Comparison of ENCODE assay signal across 30 cellular contexts in the genomic region with DNA sequence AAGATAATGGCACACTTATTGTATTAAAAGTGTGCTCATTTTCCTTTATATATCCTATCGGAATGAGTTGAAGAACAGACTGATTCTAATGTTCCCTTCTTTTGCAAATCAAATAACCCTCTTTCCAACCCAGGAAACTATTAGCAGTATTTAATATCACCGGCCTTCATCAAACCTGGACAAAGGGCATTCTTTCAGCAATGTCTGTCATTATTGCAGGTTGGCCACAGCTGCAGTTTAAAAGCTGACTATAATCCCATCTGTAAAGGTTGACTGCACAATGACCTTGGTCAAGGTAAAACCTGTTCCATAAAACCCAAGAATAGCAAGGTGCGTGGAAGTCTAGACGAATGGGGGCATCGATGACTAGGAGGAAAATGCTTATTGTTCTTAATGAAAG.
"Had no signal": no experiment of that assay in that cellular context is flagged by ENCODE, and none has a peak within 500 bp of the region (broad histone marks: within the 10 kb centered on the region; RNA-seq: fewer than 3 reads in every experiment).

No MANE protein-coding gene starts in this region.

- H3K36me3 ChIP-seq: brain microvascular endothelial cell had no signal

- DNase-seq: activated B cell treated with CpG ODN at 0.5 μM for 24 hours; activated CD4-positive, alpha-beta T cell treated with anti-CD3 and anti-CD28 coated beads for 48 hours; activated CD4-positive, alpha-beta T cell treated with anti-CD3 and anti-CD28 coated beads, Interleukin-2, amount 50 U/mL, for 1 hour; activated CD4-positive, alpha-beta T cell treated with anti-CD3 and anti-CD28 coated beads, Interleukin-2, amount 50 U/mL, for 48 hours; activated CD8-positive, alpha-beta memory T cell treated with anti-CD3 and anti-CD28 coated beads for 24 hours; activated CD8-positive, alpha-beta T cell treated with anti-CD3 and anti-CD28 coated beads for 36 hours; activated effector memory CD4-positive, alpha-beta T cell treated with Interleukin-2 at 50 U/mL for 16 hours; activated gamma-delta T cell treated with Interleukin-2 at 50 U/mL for 16 hours; activated naive CD4-positive, alpha-beta T cell treated with anti-CD3 and anti-CD28 coated beads, Interleukin-2, amount 50 U/mL, for 16 hours; activated naive CD4-positive, alpha-beta T cell treated with Interleukin-2 at 50 U/mL for 16 hours; activated T-cell treated with anti-CD3 and anti-CD28 coated beads, Interleukin-2, amount 50 U/mL, for 4 hours; amniotic stem cell; anterior cingulate cortex; brain microvascular endothelial cell; dorsolateral prefrontal cortex; effector memory CD4-positive, alpha-beta T cell; endodermal cell; foreskin fibroblast; head of caudate nucleus; T-helper 1 cell; T-helper 17 cell; T1000 had no signal

- H3K4me3 ChIP-seq: coronary artery, dorsolateral prefrontal cortex had no signal

- H3K27me3 ChIP-seq: brain microvascular endothelial cell, dorsolateral prefrontal cortex had no signal

- ATAC-seq: activated CD4-positive, CD25-positive, alpha-beta regulatory T cell treated with anti-CD3 and anti-CD28 coated beads, Interleukin-2, amount 50 U/mL, for 24 hours; activated CD8-positive, alpha-beta T cell treated with anti-CD3 and anti-CD28 coated beads for 36 hours; activated T-cell treated with anti-CD3 and anti-CD28 coated beads, Interleukin-2, amount 50 U/mL, for 4 hours; activated T-helper 17 cell treated with anti-CD3 and anti-CD28 coated beads, Interleukin-2, amount 50 U/mL, for 72 hours; esophagus mucosa; T-helper 17 cell had no signal

- H3K27ac ChIP-seq: brain microvascular endothelial cell, coronary artery, dorsolateral prefrontal cortex, VCaP had no signal

- FAIRE-seq: astrocyte, bronchial epithelial cell, frontal cortex had no signal
